ENCODE assay signal across 8 cellular contexts in genomic region chr3:58577269-58577821, GRCh38. TPM values are rescaled to one million over a fixed set of nuclear protein-coding genes. Genes with fewer than 3 reads are reported as not detected.
DNase-seq lines count a peak whose midpoint lies in the region; ATAC-seq and TF ChIP-seq lines count a peak whose summit lies in the region.

Gene FAM107A, minus strand, starts transcription at chr3:58577391. Its CDS starts 7,531 bp downstream, at chr3:58569860.

- DNase-seq in HCEC 1CT (peak; percentile 53), dorsolateral prefrontal cortex (peak in 9 of 10 donors; percentile 29 to 75 (median 56)), stomach (peak; percentile 44), WERI-Rb-1 (no peak), NCI-H146 treated with DMSO at 0.1 percent for 48 hours (lab: John Stamatoyannopoulos, UW; ENCODE audit: unreplicated experiment) (no peak), GM13977 (ENCODE audit: low spot score) (no peak)

- WGBS in stomach, 5 donors: 13 to 23% (median 20%) methylated on average over 12 of the region's 12 CpGs

- H3K27me3 ChIP-seq in dorsolateral prefrontal cortex (peaks cover 0 to 5% (median 0%) of the 10 kb centered on the region in 45 donors), layer of hippocampus (ENCODE audit: control insufficient read depth, insufficient read depth, low read length) (peaks cover 2% of the 10 kb centered on the region), stomach (no peaks in the 10 kb centered on the region), WERI-Rb-1 (ENCODE audit: insufficient read depth, low read depth, severe bottlenecking) (no peaks in the 10 kb centered on the region)

- intact Hi-C loops in dorsolateral prefrontal cortex (cut with DNase I): no loop called here
- intact Hi-C loops in stomach (cut with DNase I; ENCODE audit: low total_unique reads): no loop called here

- H3K4me1 ChIP-seq in stomach: peaks cover 5 to 35% (median 19%) of the 10 kb centered on the region in 4 donors

- H3K4me3 ChIP-seq in dorsolateral prefrontal cortex: peak within 1 kb of the TSS; percentile 21 to 74 (median 56)
- H3K4me3 ChIP-seq in stomach: peak within 1 kb of the TSS; percentile 27 to 34 (median 32)
- H3K4me3 ChIP-seq in WERI-Rb-1 (ENCODE audit: low read depth, low read length): no peak within 1 kb of the TSS

- peak; percentile 86 for TF ChIP-seq EP300 in stomach (IDR thresholded peaks at IDR 0.05)

- H3K27ac ChIP-seq in dorsolateral prefrontal cortex: peak within 1 kb of the TSS; percentile 23 to 97 (median 86)
- peak within 1 kb of the TSS; percentile 89 for H3K27ac ChIP-seq in layer of hippocampus (ENCODE audit: low read depth, low read length)
- peak within 1 kb of the TSS; percentile 15 to 80 (median 75) for H3K27ac ChIP-seq in stomach
- H3K27ac ChIP-seq in WERI-Rb-1: no peak within 1 kb of the TSS

- H3K36me3 ChIP-seq in stomach (no peaks in the 10 kb centered on the region), WERI-Rb-1 (no peaks in the 10 kb centered on the region)

- H3K9me3 ChIP-seq in stomach: no peaks in the 10 kb centered on the region
- no peaks in the 10 kb centered on the region for H3K9me3 ChIP-seq in WERI-Rb-1 (ENCODE audit: severe bottlenecking)

- TF ChIP-seq CTCF in dorsolateral prefrontal cortex (IDR thresholded peaks at IDR 0.05 in 54 of 56, conservative IDR thresholded peaks at IDR 0.05 in 2 of 56; ENCODE audit: low read depth in 1 of 56, partially characterized antibody in 56 of 56) (peak in 50 of 56 donors; percentile 17 to 60 (median 42)), stomach (IDR thresholded peaks at IDR 0.05) (peak in 4 of 7 experiments; percentile 6 to 24 (median 14)), WERI-Rb-1 (IDR thresholded peaks at IDR 0.05; ENCODE audit: low read depth, low read length) (no peak), GM13977 (IDR thresholded peaks at IDR 0.05; ENCODE audit: extremely low read depth, insufficient read depth, missing control alignments) (no peak)

- no peak for TF ChIP-seq POLR2A in stomach (IDR thresholded peaks at IDR 0.05)

- in situ Hi-C loops in GM13977 (cut with MboI; ENCODE audit: low pct_unique_long_range_greater_than_20kb, low sequenced_read_pairs, unreplicated experiment): loop anchor here (10.0 kb wide), 1 partner anchor 47 kb away; no protein-coding TSS in a partner anchor

- ATAC-seq in GM18858 (IDR thresholded peaks at IDR 0.05; ENCODE audit: unreplicated experiment): no peak

RNA-seq across cellular contexts. Expression of gene FAM107A, which starts in this region (rescaled TPM):
- total RNA-seq in dorsolateral prefrontal cortex (1,000 to 10,000 TPM in 22 of 120 experiments, 100 to 1,000 TPM in 98; 392 to 2,029 (median 764) TPM), stomach (10 to 100 TPM in 4 of 5 donors, 1 to 10 TPM in 1; 4.7 to 35.2 (median 16.2) TPM)
- polyA plus RNA-seq in stomach: 10 to 100 TPM; 22.4 to 55.4 (median 35.6) TPM

Comparison
In these comparisons a context has a peak if more than half of its experiments do, and no peak if none do; other contexts are left out.
1. RNA of gene FAM107A (total RNA-seq): 392 to 2,029 TPM in dorsolateral prefrontal cortex; 4.7 to 35.2 TPM in stomach; every median in the first group is over 10 times any median in the second.
2. DNase-seq: peak in HCEC 1CT (single experiment), dorsolateral prefrontal cortex (9 of 10) and stomach (single experiment); none in WERI-Rb-1 (single experiment), NCI-H146 treated with DMSO at 0.1 percent for 48 hours (single experiment) and GM13977 (single experiment).
3. CTCF ChIP-seq: peak in dorsolateral prefrontal cortex (50 of 56) and stomach (4 of 7); none in WERI-Rb-1 (single experiment) and GM13977 (single experiment).